Comparison of ENCODE assay signal across 1 cellular context in genomic region chr7:100091411-100092181, GRCh38.
A peak's percentile ranks its signal among the peaks of the same experiment; 100 is the strongest.
TF ChIP-seq lines count a peak whose summit lies in the region.

No MANE protein-coding gene starts in this region.

TF ChIP-seq in GM12878, 131 proteins besides CTCF, POLR2A, EP300 and RAD21 (continued from another document):
- no peak for TF ChIP-seq ZBTB11 (CRISPR knock-in tag; IDR thresholded peaks at IDR 0.05)
- no peak for TF ChIP-seq TAF1 (IDR thresholded peaks at IDR 0.05; ENCODE audit: borderline replicate concordance, low read depth, low read length)
- TF ChIP-seq IRF3 (IDR thresholded peaks at IDR 0.05) = no peak
- no peak for TF ChIP-seq YBX1 (IDR thresholded peaks at IDR 0.05)
- peak; percentile 49; the same call in 1 of the 2 replicates for TF ChIP-seq SMAD5 (IDR thresholded peaks at IDR 0.05; ENCODE audit: low read depth)
- TF ChIP-seq SPI1 (IDR thresholded peaks at IDR 0.05; ENCODE audit: borderline replicate concordance, insufficient read depth, low read depth, low read length) = no peak
- no peak for TF ChIP-seq BHLHE40 (IDR thresholded peaks at IDR 0.05; ENCODE audit: borderline replicate concordance in 1 of 2, low read depth in 2 of 2, low read length in 1 of 2)
- TF ChIP-seq KAT2A (conservative IDR thresholded peaks at IDR 0.05; ENCODE audit: control insufficient read depth, low read depth, low read length) = no peak
- no peak for TF ChIP-seq RB1 (IDR thresholded peaks at IDR 0.05; ENCODE audit: borderline replicate concordance)
- TF ChIP-seq KLF5 (IDR thresholded peaks at IDR 0.05; ENCODE audit: partially characterized antibody) = no peak
- no peak for TF ChIP-seq YY1 (IDR thresholded peaks at IDR 0.05; ENCODE audit: low read depth, low read length)
- no peak for TF ChIP-seq ZSCAN29 (IDR thresholded peaks at IDR 0.05)
- TF ChIP-seq HSF1 (IDR thresholded peaks at IDR 0.05; ENCODE audit: low read depth, low read length) = no peak
- peak; percentile 48; the same call in 1 of the 2 replicates for TF ChIP-seq POLR2AphosphoS2 (IDR thresholded peaks at IDR 0.05; ENCODE audit: low read depth, low read length)
- no peak for TF ChIP-seq ATF3 (IDR thresholded peaks at IDR 0.05; ENCODE audit: borderline replicate concordance, extremely low read depth, low read depth, low read length)
- TF ChIP-seq BACH1 (IDR thresholded peaks at IDR 0.05; ENCODE audit: borderline replicate concordance) = peak; percentile 44; the same call in 1 of the 2 replicates
- TF ChIP-seq SKIL (IDR thresholded peaks at IDR 0.05; ENCODE audit: low read depth, poor library complexity, severe bottlenecking) = no peak
- no peak; the same call in 1 of the 2 replicates for TF ChIP-seq MTA3 (IDR thresholded peaks at IDR 0.05; ENCODE audit: borderline replicate concordance, low read length)
- no peak for TF ChIP-seq JUND (IDR thresholded peaks at IDR 0.05; ENCODE audit: low read depth, low read length)
- TF ChIP-seq PBX3 (IDR thresholded peaks at IDR 0.05; ENCODE audit: insufficient replicate concordance, low read depth, low read length) = no peak
